Comparison of ENCODE assay signal across 19 cellular contexts in the genomic region with DNA sequence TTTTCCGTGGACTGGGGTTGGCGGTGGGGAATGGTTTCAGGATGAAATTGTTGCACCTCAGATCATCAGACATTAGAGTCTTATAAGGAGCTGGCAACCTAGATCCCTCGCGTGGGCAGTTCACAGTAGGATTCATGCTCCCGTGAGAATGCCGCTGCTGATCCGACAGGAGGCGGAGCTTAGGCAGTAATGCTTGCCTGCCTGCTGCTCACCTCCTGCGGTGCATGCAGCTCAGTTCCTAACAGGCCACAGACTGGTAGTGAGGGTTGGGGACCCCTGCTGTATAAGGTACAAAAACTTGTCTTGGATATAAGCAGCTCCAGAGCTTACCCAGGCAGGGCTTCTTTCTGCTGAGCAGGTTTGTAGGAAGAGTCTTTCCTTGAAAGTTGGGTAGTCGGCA. TPM values are rescaled to one million over a fixed set of nuclear protein-coding genes. Genes with fewer than 3 reads are reported as not detected.
"Had no signal": no experiment of that assay in that cellular context is flagged by ENCODE, and none has a peak within 500 bp of the region (broad histone marks: within the 10 kb centered on the region; RNA-seq: fewer than 3 reads in every experiment).

No MANE protein-coding gene starts in this region.

- H3K4me3 ChIP-seq: adrenal gland, dorsolateral prefrontal cortex, sigmoid colon, stomach, vagina had no signal

- H3K9me3 ChIP-seq: adrenal gland, sigmoid colon, stomach, vagina had no signal

- H3K27me3 ChIP-seq: adrenal gland, dorsolateral prefrontal cortex, sigmoid colon, stomach, vagina had no signal

- H3K36me3 ChIP-seq: sigmoid colon had no signal

- DNase-seq: activated CD4-positive, alpha-beta T cell treated with anti-CD3 and anti-CD28 coated beads for 36 hours; activated CD8-positive, alpha-beta T cell treated with anti-CD3 and anti-CD28 coated beads for 36 hours; activated effector memory CD4-positive, alpha-beta T cell treated with anti-CD3 and anti-CD28 coated beads, Interleukin-2, amount 50 U/mL, for 16 hours; activated T-cell treated with anti-CD3 and anti-CD28 coated beads, Interleukin-2, amount 50 U/mL, for 4 hours; adrenal gland; dorsolateral prefrontal cortex; foreskin melanocyte; naive thymus-derived CD8-positive, alpha-beta T cell; sigmoid colon; stimulated activated CD4-positive, alpha-beta T cell treated with anti-CD3 and anti-CD28 coated beads, Interleukin-4, amount 100 ng/mL, for 24 hours; stomach; SW 1271; T-helper 2 cell; trophoblast cell had no signal

- H3K27ac ChIP-seq: adrenal gland, dorsolateral prefrontal cortex, sigmoid colon, stomach, vagina had no signal

- ATAC-seq: activated CD8-positive, alpha-beta T cell treated with anti-CD3 and anti-CD28 coated beads for 36 hours; activated T-cell treated with anti-CD3 and anti-CD28 coated beads, Interleukin-2, amount 50 U/mL, for 4 hours; naive thymus-derived CD8-positive, alpha-beta T cell; stimulated activated effector memory CD8-positive, alpha-beta T cell treated with anti-CD3 and anti-CD28 coated beads, Interleukin-12 subunit alpha, Interleukin-12 subunit beta, amount 100 ng/mL, for 72 hours had no signal

RNA-seq across cellular contexts. Expression of a gene that starts 53.9 kb away (rescaled TPM):
- total RNA-seq: activated CD4-positive, alpha-beta T cell treated with anti-CD3 and anti-CD28 coated beads for 36 hours; activated CD8-positive, alpha-beta T cell treated with anti-CD3 and anti-CD28 coated beads for 36 hours; cardiac septum; lower leg skin; mesenteric fat pad; naive thymus-derived CD8-positive, alpha-beta T cell; sigmoid colon had no signal
